ENCODE assay signal across 6 cellular contexts in genomic region chr2:27381577-27382181, GRCh38. TPM values are rescaled to one million over a fixed set of nuclear protein-coding genes. Genes with fewer than 3 reads are reported as not detected.
DNase-seq lines count a peak whose midpoint lies in the region; ATAC-seq and TF ChIP-seq lines count a peak whose summit lies in the region.

No MANE protein-coding gene starts in this region.

- no peaks in the 10 kb centered on the region for H4K20me1 ChIP-seq in MM.1S (ENCODE audit: insufficient read depth, low read length)

- no peak overlapping the region for H3K27ac ChIP-seq in MM.1S (ENCODE audit: low read length)

- DNase-seq in DMS 273 (lab: John Stamatoyannopoulos, UW; ENCODE audit: unreplicated experiment) = peak; percentile 97
- no peak for DNase-seq in natural killer cell treated with Interleukin-12 subunit alpha and Interleukin-12 subunit beta and Interleukin-15 and Interleukin-18, amount 100 ng/mL, for 72 hours (ENCODE audit: low spot score)
- no peak for DNase-seq in HK-2 (ENCODE audit: unreplicated experiment)
- no peak for DNase-seq in MM.1S
- no peak for DNase-seq in GF-D8 (lab: John Stamatoyannopoulos, UW)

- H3K79me2 ChIP-seq in MM.1S (ENCODE audit: low read length) = peaks cover 38% of the 10 kb centered on the region

- no peaks in the 10 kb centered on the region for H3K9me2 ChIP-seq in MM.1S (replicated peaks; ENCODE audit: insufficient read depth, low read length)

- H3K27ac Mint-ChIP-seq in activated T-helper 17 cell treated with anti-CD3 and anti-CD28 coated beads, Interleukin-2, amount 50 U/mL, for 72 hours = peak overlapping the region; percentile 95
- peak overlapping the region; percentile 93 to 95 for H3K27ac Mint-ChIP-seq in natural killer cell treated with Interleukin-12 subunit alpha and Interleukin-12 subunit beta and Interleukin-15 and Interleukin-18, amount 100 ng/mL, for 72 hours

- no peak for TF ChIP-seq CTCF in MM.1S (IDR thresholded peaks at IDR 0.05; ENCODE audit: low read length)

- peak overlapping the region; percentile 94 for H3K4me3 Mint-ChIP-seq in activated T-helper 17 cell treated with anti-CD3 and anti-CD28 coated beads, Interleukin-2, amount 50 U/mL, for 72 hours
- peak overlapping the region; percentile 87 for H3K4me3 Mint-ChIP-seq in natural killer cell treated with Interleukin-12 subunit alpha and Interleukin-12 subunit beta and Interleukin-15 and Interleukin-18, amount 100 ng/mL, for 72 hours

- no peak for ATAC-seq in activated T-helper 17 cell treated with anti-CD3 and anti-CD28 coated beads, Interleukin-2, amount 50 U/mL, for 72 hours (replicated peaks)
- ATAC-seq in natural killer cell treated with Interleukin-12 subunit alpha and Interleukin-12 subunit beta and Interleukin-15 and Interleukin-18, amount 100 ng/mL, for 72 hours = no peak

- H3K4me1 Mint-ChIP-seq in activated T-helper 17 cell treated with anti-CD3 and anti-CD28 coated beads, Interleukin-2, amount 50 U/mL, for 72 hours = peaks cover 11% of the 10 kb centered on the region
- H3K4me1 Mint-ChIP-seq in natural killer cell treated with Interleukin-12 subunit alpha and Interleukin-12 subunit beta and Interleukin-15 and Interleukin-18, amount 100 ng/mL, for 72 hours (ENCODE audit: low read depth in 2 of 2) = peaks cover 20 to 37% of the 10 kb centered on the region in 2 donors

- H3K27me3 Mint-ChIP-seq in activated T-helper 17 cell treated with anti-CD3 and anti-CD28 coated beads, Interleukin-2, amount 50 U/mL, for 72 hours = no peaks in the 10 kb centered on the region
- H3K27me3 Mint-ChIP-seq in natural killer cell treated with Interleukin-12 subunit alpha and Interleukin-12 subunit beta and Interleukin-15 and Interleukin-18, amount 100 ng/mL, for 72 hours = no peaks in the 10 kb centered on the region

- H3K36me3 Mint-ChIP-seq in activated T-helper 17 cell treated with anti-CD3 and anti-CD28 coated beads, Interleukin-2, amount 50 U/mL, for 72 hours (ENCODE audit: low read depth) = peaks cover 100% of the 10 kb centered on the region
- H3K36me3 Mint-ChIP-seq in natural killer cell treated with Interleukin-12 subunit alpha and Interleukin-12 subunit beta and Interleukin-15 and Interleukin-18, amount 100 ng/mL, for 72 hours = peaks cover 30% of the 10 kb centered on the region

- no peaks in the 10 kb centered on the region for H3K4me1 ChIP-seq in MM.1S (ENCODE audit: low read length)

- no peaks in the 10 kb centered on the region for H3K9me3 Mint-ChIP-seq in activated T-helper 17 cell treated with anti-CD3 and anti-CD28 coated beads, Interleukin-2, amount 50 U/mL, for 72 hours
- H3K9me3 Mint-ChIP-seq in natural killer cell treated with Interleukin-12 subunit alpha and Interleukin-12 subunit beta and Interleukin-15 and Interleukin-18, amount 100 ng/mL, for 72 hours = no peaks in the 10 kb centered on the region

- no peaks in the 10 kb centered on the region for H3K27me3 ChIP-seq in MM.1S (replicated peaks; ENCODE audit: insufficient read depth, low read length)

- no peak overlapping the region for H3K9ac ChIP-seq in MM.1S (ENCODE audit: low read length)

- peaks cover 6% of the 10 kb centered on the region for H3K36me3 ChIP-seq in MM.1S (replicated peaks; ENCODE audit: insufficient read depth, low read length)

- H3K9me3 ChIP-seq in MM.1S (replicated peaks; ENCODE audit: insufficient read depth, low read length) = no peaks in the 10 kb centered on the region

- H3K4me3 ChIP-seq in MM.1S (ENCODE audit: low read length) = no peak overlapping the region

- no peak overlapping the region for H2AFZ ChIP-seq in MM.1S (ENCODE audit: low read length)

- peaks cover 29% of the 10 kb centered on the region for H3F3A ChIP-seq in MM.1S (ENCODE audit: insufficient read depth, low read length)

- no peak overlapping the region for H3K4me2 ChIP-seq in MM.1S (ENCODE audit: low read depth, low read length)

RNA-seq across cellular contexts. Expression of gene ZNF513, which starts 1.1 kb away (rescaled TPM):
- total RNA-seq in activated T-helper 17 cell treated with anti-CD3 and anti-CD28 coated beads, Interleukin-2, amount 50 U/mL, for 72 hours = 10 to 100 TPM; 10.8 to 16.2 TPM
- 10 to 100 TPM; 21.8 to 23.6 TPM for total RNA-seq in natural killer cell treated with Interleukin-12 subunit alpha and Interleukin-12 subunit beta and Interleukin-15 and Interleukin-18, amount 100 ng/mL, for 72 hours

RNA-seq across cellular contexts. Expression of gene SNX17, which starts 11.3 kb away (rescaled TPM):
- total RNA-seq in activated T-helper 17 cell treated with anti-CD3 and anti-CD28 coated beads, Interleukin-2, amount 50 U/mL, for 72 hours = 10 to 100 TPM; 59.0 to 90.4 TPM
- total RNA-seq in natural killer cell treated with Interleukin-12 subunit alpha and Interleukin-12 subunit beta and Interleukin-15 and Interleukin-18, amount 100 ng/mL, for 72 hours = 100 to 1,000 TPM; 100 to 113 TPM

RNA-seq across cellular contexts. Expression of gene EIF2B4, which starts 11.5 kb away (rescaled TPM):
- 10 to 100 TPM; 34.7 to 42.9 TPM for total RNA-seq in activated T-helper 17 cell treated with anti-CD3 and anti-CD28 coated beads, Interleukin-2, amount 50 U/mL, for 72 hours
- total RNA-seq in natural killer cell treated with Interleukin-12 subunit alpha and Interleukin-12 subunit beta and Interleukin-15 and Interleukin-18, amount 100 ng/mL, for 72 hours = 10 to 100 TPM; 49.5 to 52.0 TPM

RNA-seq across cellular contexts. Expression of gene GTF3C2, which starts 25.1 kb away (rescaled TPM):
- total RNA-seq in activated T-helper 17 cell treated with anti-CD3 and anti-CD28 coated beads, Interleukin-2, amount 50 U/mL, for 72 hours = 10 to 100 TPM; 67.2 to 85.8 TPM
- total RNA-seq in natural killer cell treated with Interleukin-12 subunit alpha and Interleukin-12 subunit beta and Interleukin-15 and Interleukin-18, amount 100 ng/mL, for 72 hours = 100 to 1,000 TPM in 1 of 2 donors, 10 to 100 TPM in 1; 85.4 to 107 TPM

RNA-seq across cellular contexts. Expression of gene PPM1G, which starts 27.7 kb away (rescaled TPM):
- 100 to 1,000 TPM in 1 of 2 donors, 10 to 100 TPM in 1; 67.0 to 158 TPM for total RNA-seq in activated T-helper 17 cell treated with anti-CD3 and anti-CD28 coated beads, Interleukin-2, amount 50 U/mL, for 72 hours
- total RNA-seq in natural killer cell treated with Interleukin-12 subunit alpha and Interleukin-12 subunit beta and Interleukin-15 and Interleukin-18, amount 100 ng/mL, for 72 hours = 100 to 1,000 TPM; 110 to 158 TPM
